In the genomic region with DNA sequence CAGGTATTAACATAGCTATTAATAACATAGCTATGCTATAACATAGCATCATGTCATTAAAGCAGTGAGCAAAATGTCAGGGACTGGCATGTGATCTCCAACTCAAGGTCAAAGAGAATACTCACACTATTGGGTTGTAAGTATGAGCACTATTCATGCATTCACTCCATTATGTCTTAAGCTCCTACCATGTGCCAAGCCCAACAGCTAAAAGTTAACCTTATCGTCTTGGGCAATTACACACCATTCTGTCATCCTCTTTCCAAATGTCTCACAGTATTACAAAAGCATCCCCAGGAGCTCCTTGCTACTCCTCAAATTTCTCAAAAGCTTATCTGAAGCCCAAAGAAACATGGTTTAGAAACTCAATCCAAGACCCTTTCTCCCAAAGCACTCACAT, we compare ENCODE assay signal across 9 cellular contexts. TPM values are rescaled to one million over a fixed set of nuclear protein-coding genes. Genes with fewer than 3 reads are reported as not detected.
"Had no signal": no experiment of that assay in that cellular context is flagged by ENCODE, and none has a peak within 500 bp of the region (broad histone marks: within the 10 kb centered on the region; RNA-seq: fewer than 3 reads in every experiment).

No MANE protein-coding gene starts in this region.

- H3K9me3 Mint-ChIP-seq: GM23338, H9, HFFc6 had no signal

- H3K4me3 ChIP-seq: GM23338, HAP-1 had no signal

- FAIRE-seq: H1, H54 had no signal

- H3K4me2 ChIP-seq: GM23338 had no signal

- H2AFZ ChIP-seq: GM23338 had no signal

- H3K4me1 Mint-ChIP-seq: GM23338 had no signal

- H3K4me3 Mint-ChIP-seq: GM23338, H9, HFFc6 had no signal

- H3K27ac Mint-ChIP-seq: GM23338, H9, HFFc6 had no signal

- DNase-seq: GOT3, H7, H9, HCEC 1CT, HFFc6 had no signal

- H3K9me3 ChIP-seq: HAP-1 had no signal

- H3K36me3 ChIP-seq: HAP-1 had no signal

- H3K4me1 ChIP-seq: HAP-1 had no signal

RNA-seq across cellular contexts. Expression of gene NOG, which starts 22.0 kb away (rescaled TPM):
- total RNA-seq: H9 had no signal
